In the genomic region with DNA sequence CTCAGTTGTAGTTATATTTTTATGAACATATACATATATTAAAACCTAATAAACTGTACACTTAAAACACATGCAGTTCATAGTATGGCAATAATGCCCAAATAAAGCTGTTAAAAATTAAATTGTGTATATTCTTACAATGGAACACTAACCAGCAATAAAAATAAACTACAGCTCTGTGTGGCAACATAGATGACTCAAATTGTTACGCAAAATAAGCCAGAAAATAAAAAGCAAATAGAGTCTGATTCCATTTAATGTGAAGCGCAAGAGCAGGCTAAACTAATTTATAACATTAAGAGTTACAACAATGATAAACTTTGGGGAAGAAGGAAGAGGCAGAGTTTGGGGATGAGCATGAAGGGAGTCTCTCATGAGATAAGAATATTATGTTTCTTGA, we compare ENCODE assay signal across 1 cellular context.
TF ChIP-seq lines count a peak whose summit lies in the region.

No MANE protein-coding gene starts in this region.

TF ChIP-seq in A549, 52 proteins besides CTCF, POLR2A, EP300 and RAD21 (continued from another document):
- TF ChIP-seq, protein P1, sequence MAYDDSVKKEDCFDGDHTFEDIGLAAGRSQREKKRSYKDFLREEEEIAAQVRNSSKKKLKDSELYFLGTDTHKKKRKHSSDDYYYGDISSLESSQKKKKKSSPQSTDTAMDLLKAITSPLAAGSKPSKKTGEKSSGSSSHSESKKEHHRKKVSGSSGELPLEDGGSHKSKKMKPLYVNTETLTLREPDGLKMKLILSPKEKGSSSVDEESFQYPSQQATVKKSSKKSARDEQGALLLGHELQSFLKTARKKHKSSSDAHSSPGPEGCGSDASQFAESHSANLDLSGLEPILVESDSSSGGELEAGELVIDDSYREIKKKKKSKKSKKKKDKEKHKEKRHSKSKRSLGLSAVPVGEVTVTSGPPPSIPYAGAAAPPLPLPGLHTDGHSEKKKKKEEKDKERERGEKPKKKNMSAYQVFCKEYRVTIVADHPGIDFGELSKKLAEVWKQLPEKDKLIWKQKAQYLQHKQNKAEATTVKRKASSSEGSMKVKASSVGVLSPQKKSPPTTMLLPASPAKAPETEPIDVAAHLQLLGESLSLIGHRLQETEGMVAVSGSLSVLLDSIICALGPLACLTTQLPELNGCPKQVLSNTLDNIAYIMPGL (CRISPR knock-in tag; IDR thresholded peaks at IDR 0.05; ENCODE audit: borderline replicate concordance): no peak
- TF ChIP-seq, protein P2, sequence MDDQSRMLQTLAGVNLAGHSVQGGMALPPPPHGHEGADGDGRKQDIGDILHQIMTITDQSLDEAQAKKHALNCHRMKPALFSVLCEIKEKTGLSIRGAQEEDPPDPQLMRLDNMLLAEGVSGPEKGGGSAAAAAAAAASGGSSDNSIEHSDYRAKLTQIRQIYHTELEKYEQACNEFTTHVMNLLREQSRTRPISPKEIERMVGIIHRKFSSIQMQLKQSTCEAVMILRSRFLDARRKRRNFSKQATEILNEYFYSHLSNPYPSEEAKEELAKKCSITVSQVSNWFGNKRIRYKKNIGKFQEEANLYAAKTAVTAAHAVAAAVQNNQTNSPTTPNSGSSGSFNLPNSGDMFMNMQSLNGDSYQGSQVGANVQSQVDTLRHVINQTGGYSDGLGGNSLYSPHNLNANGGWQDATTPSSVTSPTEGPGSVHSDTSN (IDR thresholded peaks at IDR 0.05): no peak
- no peak for TF ChIP-seq RCOR1 (IDR thresholded peaks at IDR 0.05; ENCODE audit: low read depth, low read length)
- TF ChIP-seq FOSL2 (IDR thresholded peaks at IDR 0.05): no peak
- TF ChIP-seq FOSL2 (CRISPR knock-in tag; IDR thresholded peaks at IDR 0.05): no peak
- no peak for TF ChIP-seq HOXB5 (CRISPR knock-in tag; IDR thresholded peaks at IDR 0.05)
- no peak for TF ChIP-seq JUNB (IDR thresholded peaks at IDR 0.05)
- no peak for TF ChIP-seq PHF8 (IDR thresholded peaks at IDR 0.05; ENCODE audit: borderline replicate concordance, low read depth)
- TF ChIP-seq SMC3 (IDR thresholded peaks at IDR 0.05): no peak
- no peak for TF ChIP-seq NR3C1 (IDR thresholded peaks at IDR 0.05)
- TF ChIP-seq POLR2AphosphoS2 (conservative IDR thresholded peaks at IDR 0.05; ENCODE audit: low read length): no peak
- no peak for TF ChIP-seq KDM5A (IDR thresholded peaks at IDR 0.05)
- TF ChIP-seq, protein P3, sequence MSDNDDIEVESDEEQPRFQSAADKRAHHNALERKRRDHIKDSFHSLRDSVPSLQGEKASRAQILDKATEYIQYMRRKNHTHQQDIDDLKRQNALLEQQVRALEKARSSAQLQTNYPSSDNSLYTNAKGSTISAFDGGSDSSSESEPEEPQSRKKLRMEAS (IDR thresholded peaks at IDR 0.05): no peak
- TF ChIP-seq HOXB13 (CRISPR knock-in tag; IDR thresholded peaks at IDR 0.05; ENCODE audit: low read depth): no peak
- TF ChIP-seq BHLHE40 (IDR thresholded peaks at IDR 0.05; ENCODE audit: low read depth, low read length): no peak
- TF ChIP-seq FOXS1 (CRISPR knock-in tag; IDR thresholded peaks at IDR 0.05): no peak
